In the genomic region with DNA sequence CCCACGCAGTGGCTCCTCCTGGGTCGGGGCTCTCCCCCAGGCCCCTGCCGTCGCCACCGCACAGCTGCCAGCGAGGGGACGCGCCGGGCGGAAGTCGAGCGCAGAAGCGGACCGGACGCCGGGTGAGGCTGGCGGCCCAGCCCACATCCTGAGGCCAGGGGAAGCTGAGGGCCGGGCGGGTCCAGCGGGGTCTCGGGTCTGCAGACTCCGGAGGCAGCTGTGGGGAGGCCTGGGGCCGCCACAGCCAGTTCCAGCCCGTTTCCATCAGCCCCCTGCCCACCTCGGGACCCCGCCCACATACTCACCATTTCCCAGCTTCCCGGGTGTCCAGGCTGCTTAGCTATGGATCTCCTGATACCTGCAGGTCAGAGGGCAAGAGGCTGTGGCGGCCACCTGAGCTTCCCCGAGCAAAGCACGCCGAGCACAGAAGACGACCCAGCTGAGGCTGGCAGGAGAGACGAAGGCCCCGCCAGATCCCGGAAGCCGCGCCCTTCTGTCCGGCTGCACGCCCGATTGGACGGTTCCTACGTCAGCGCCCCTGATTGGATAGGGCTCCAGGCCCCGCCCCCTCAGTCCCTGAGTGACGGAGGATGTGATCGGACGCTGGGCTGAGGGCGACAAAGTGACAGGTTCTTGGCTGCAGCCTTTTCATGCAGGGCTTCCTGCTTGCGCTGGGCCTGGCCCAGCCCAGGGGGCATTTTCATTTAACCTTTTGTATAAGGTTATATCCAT, we compare ENCODE assay signal across 1 cellular context.
TF ChIP-seq lines count a peak whose summit lies in the region.

No MANE protein-coding gene starts in this region.

TF ChIP-seq in K562, 482 proteins besides CTCF, POLR2A, EP300 and RAD21 (continued from another document and continues in another):
- TF ChIP-seq, protein P1, sequence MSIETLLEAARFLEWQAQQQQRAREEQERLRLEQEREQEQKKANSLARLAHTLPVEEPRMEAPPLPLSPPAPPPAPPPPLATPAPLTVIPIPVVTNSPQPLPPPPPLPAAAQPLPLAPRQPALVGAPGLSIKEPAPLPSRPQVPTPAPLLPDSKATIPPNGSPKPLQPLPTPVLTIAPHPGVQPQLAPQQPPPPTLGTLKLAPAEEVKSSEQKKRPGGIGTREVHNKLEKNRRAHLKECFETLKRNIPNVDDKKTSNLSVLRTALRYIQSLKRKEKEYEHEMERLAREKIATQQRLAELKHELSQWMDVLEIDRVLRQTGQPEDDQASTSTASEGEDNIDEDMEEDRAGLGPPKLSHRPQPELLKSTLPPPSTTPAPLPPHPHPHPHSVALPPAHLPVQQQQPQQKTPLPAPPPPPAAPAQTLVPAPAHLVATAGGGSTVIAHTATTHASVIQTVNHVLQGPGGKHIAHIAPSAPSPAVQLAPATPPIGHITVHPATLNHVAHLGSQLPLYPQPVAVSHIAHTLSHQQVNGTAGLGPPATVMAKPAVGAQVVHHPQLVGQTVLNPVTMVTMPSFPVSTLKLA (conservative IDR thresholded peaks at IDR 0.05) = peak in 1 of 2 experiments; percentile 89; a peak in 3 of 4 replicates
- TF ChIP-seq HDAC2 (IDR thresholded peaks at IDR 0.05) = peak; percentile 89
- TF ChIP-seq, protein P2, sequence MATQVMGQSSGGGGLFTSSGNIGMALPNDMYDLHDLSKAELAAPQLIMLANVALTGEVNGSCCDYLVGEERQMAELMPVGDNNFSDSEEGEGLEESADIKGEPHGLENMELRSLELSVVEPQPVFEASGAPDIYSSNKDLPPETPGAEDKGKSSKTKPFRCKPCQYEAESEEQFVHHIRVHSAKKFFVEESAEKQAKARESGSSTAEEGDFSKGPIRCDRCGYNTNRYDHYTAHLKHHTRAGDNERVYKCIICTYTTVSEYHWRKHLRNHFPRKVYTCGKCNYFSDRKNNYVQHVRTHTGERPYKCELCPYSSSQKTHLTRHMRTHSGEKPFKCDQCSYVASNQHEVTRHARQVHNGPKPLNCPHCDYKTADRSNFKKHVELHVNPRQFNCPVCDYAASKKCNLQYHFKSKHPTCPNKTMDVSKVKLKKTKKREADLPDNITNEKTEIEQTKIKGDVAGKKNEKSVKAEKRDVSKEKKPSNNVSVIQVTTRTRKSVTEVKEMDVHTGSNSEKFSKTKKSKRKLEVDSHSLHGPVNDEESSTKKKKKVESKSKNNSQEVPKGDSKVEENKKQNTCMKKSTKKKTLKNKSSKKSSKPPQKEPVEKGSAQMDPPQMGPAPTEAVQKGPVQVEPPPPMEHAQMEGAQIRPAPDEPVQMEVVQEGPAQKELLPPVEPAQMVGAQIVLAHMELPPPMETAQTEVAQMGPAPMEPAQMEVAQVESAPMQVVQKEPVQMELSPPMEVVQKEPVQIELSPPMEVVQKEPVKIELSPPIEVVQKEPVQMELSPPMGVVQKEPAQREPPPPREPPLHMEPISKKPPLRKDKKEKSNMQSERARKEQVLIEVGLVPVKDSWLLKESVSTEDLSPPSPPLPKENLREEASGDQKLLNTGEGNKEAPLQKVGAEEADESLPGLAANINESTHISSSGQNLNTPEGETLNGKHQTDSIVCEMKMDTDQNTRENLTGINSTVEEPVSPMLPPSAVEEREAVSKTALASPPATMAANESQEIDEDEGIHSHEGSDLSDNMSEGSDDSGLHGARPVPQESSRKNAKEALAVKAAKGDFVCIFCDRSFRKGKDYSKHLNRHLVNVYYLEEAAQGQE (CRISPR knock-in tag; IDR thresholded peaks at IDR 0.05; ENCODE audit: low read depth) = peak; percentile 79
- TF ChIP-seq RBBP5 (IDR thresholded peaks at IDR 0.05; ENCODE audit: borderline replicate concordance, insufficient read depth, low read length, poor library complexity, severe bottlenecking) = peak; percentile 94
- peak; percentile 88 for TF ChIP-seq GABPA (tag; conservative IDR thresholded peaks at IDR 0.05; ENCODE audit: low read depth)
- TF ChIP-seq RBM34 (IDR thresholded peaks at IDR 0.05; ENCODE audit: borderline replicate concordance, insufficient read depth, low read length) = no peak
- TF ChIP-seq PHF20 (IDR thresholded peaks at IDR 0.05; ENCODE audit: partially characterized antibody) = peak; percentile 95
- no peak for TF ChIP-seq TRIM28 (IDR thresholded peaks at IDR 0.05)
- TF ChIP-seq POLR2AphosphoS5 (IDR thresholded peaks at IDR 0.05; ENCODE audit: control insufficient read depth, insufficient read depth, low read depth, low read length) = peak; percentile 89
- peak; percentile 89 for TF ChIP-seq MEIS2 (IDR thresholded peaks at IDR 0.05; ENCODE audit: partially characterized antibody)
- TF ChIP-seq YBX1 (IDR thresholded peaks at IDR 0.05) = no peak
- no peak for TF ChIP-seq HNRNPH1 (optimal IDR thresholded peaks at IDR 0.05; ENCODE audit: low read depth, low read length)
- TF ChIP-seq, protein P3, sequence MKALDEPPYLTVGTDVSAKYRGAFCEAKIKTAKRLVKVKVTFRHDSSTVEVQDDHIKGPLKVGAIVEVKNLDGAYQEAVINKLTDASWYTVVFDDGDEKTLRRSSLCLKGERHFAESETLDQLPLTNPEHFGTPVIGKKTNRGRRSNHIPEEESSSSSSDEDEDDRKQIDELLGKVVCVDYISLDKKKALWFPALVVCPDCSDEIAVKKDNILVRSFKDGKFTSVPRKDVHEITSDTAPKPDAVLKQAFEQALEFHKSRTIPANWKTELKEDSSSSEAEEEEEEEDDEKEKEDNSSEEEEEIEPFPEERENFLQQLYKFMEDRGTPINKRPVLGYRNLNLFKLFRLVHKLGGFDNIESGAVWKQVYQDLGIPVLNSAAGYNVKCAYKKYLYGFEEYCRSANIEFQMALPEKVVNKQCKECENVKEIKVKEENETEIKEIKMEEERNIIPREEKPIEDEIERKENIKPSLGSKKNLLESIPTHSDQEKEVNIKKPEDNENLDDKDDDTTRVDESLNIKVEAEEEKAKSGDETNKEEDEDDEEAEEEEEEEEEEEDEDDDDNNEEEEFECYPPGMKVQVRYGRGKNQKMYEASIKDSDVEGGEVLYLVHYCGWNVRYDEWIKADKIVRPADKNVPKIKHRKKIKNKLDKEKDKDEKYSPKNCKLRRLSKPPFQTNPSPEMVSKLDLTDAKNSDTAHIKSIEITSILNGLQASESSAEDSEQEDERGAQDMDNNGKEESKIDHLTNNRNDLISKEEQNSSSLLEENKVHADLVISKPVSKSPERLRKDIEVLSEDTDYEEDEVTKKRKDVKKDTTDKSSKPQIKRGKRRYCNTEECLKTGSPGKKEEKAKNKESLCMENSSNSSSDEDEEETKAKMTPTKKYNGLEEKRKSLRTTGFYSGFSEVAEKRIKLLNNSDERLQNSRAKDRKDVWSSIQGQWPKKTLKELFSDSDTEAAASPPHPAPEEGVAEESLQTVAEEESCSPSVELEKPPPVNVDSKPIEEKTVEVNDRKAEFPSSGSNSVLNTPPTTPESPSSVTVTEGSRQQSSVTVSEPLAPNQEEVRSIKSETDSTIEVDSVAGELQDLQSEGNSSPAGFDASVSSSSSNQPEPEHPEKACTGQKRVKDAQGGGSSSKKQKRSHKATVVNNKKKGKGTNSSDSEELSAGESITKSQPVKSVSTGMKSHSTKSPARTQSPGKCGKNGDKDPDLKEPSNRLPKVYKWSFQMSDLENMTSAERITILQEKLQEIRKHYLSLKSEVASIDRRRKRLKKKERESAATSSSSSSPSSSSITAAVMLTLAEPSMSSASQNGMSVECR (CRISPR knock-in tag; IDR thresholded peaks at IDR 0.05) = peak; percentile 93
- TF ChIP-seq TBP (optimal IDR thresholded peaks at IDR 0.05; ENCODE audit: low read depth, low read length) = peak; percentile 55
- TF ChIP-seq, protein P4, sequence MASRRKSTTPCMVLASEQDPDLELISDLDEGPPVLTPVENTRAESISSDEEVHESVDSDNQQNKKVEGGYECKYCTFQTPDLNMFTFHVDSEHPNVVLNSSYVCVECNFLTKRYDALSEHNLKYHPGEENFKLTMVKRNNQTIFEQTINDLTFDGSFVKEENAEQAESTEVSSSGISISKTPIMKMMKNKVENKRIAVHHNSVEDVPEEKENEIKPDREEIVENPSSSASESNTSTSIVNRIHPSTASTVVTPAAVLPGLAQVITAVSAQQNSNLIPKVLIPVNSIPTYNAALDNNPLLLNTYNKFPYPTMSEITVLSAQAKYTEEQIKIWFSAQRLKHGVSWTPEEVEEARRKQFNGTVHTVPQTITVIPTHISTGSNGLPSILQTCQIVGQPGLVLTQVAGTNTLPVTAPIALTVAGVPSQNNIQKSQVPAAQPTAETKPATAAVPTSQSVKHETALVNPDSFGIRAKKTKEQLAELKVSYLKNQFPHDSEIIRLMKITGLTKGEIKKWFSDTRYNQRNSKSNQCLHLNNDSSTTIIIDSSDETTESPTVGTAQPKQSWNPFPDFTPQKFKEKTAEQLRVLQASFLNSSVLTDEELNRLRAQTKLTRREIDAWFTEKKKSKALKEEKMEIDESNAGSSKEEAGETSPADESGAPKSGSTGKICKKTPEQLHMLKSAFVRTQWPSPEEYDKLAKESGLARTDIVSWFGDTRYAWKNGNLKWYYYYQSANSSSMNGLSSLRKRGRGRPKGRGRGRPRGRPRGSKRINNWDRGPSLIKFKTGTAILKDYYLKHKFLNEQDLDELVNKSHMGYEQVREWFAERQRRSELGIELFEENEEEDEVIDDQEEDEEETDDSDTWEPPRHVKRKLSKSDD (conservative IDR thresholded peaks at IDR 0.05; ENCODE audit: low read length) = no peak
- no peak for TF ChIP-seq NCOA4 (IDR thresholded peaks at IDR 0.05; ENCODE audit: partially characterized antibody)
- no peak for TF ChIP-seq ZNF507 (tag; conservative IDR thresholded peaks at IDR 0.05)
- TF ChIP-seq PCBP1 (IDR thresholded peaks at IDR 0.05; ENCODE audit: low read depth, low read length, poor library complexity, severe bottlenecking) = peak; percentile 36
- TF ChIP-seq RBM22 (IDR thresholded peaks at IDR 0.05; ENCODE audit: low read depth, low read length, poor library complexity, severe bottlenecking) = peak; percentile 70
- TF ChIP-seq, protein P5, sequence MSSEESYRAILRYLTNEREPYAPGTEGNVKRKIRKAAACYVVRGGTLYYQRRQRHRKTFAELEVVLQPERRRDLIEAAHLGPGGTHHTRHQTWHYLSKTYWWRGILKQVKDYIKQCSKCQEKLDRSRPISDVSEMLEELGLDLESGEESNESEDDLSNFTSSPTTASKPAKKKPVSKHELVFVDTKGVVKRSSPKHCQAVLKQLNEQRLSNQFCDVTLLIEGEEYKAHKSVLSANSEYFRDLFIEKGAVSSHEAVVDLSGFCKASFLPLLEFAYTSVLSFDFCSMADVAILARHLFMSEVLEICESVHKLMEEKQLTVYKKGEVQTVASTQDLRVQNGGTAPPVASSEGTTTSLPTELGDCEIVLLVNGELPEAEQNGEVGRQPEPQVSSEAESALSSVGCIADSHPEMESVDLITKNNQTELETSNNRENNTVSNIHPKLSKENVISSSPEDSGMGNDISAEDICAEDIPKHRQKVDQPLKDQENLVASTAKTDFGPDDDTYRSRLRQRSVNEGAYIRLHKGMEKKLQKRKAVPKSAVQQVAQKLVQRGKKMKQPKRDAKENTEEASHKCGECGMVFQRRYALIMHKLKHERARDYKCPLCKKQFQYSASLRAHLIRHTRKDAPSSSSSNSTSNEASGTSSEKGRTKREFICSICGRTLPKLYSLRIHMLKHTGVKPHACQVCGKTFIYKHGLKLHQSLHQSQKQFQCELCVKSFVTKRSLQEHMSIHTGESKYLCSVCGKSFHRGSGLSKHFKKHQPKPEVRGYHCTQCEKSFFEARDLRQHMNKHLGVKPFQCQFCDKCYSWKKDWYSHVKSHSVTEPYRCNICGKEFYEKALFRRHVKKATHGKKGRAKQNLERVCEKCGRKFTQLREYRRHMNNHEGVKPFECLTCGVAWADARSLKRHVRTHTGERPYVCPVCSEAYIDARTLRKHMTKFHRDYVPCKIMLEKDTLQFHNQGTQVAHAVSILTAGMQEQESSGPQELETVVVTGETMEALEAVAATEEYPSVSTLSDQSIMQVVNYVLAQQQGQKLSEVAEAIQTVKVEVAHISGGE (CRISPR knock-in tag; IDR thresholded peaks at IDR 0.05) = peak in 1 of 3 experiments; percentile 68; a peak in 3 of 6 replicates
- peak; percentile 93 for TF ChIP-seq MBD2 (IDR thresholded peaks at IDR 0.05; ENCODE audit: borderline replicate concordance, low read depth)
- peak; percentile 51 for TF ChIP-seq SP2 (IDR thresholded peaks at IDR 0.05; ENCODE audit: extremely low read depth, low read depth, low read length, poor library complexity, severe bottlenecking)
- TF ChIP-seq RBM25 (IDR thresholded peaks at IDR 0.05; ENCODE audit: low read depth, low read length, severe bottlenecking) = peak; percentile 69
- TF ChIP-seq ZNF311 (CRISPR knock-in tag; IDR thresholded peaks at IDR 0.05) = 0 out of 2 replicates have a peak, but pooled peaks have one; percentile 13
- peak; percentile 24 for TF ChIP-seq CCNT2 (IDR thresholded peaks at IDR 0.05; ENCODE audit: borderline replicate concordance, extremely low read depth, insufficient read length, low read depth, low read length)
- TF ChIP-seq NR2C2 (CRISPR knock-in tag; IDR thresholded peaks at IDR 0.05) = no peak
- peak; percentile 79 for TF ChIP-seq NR2C2 (tag; IDR thresholded peaks at IDR 0.05)
- TF ChIP-seq, protein P6, sequence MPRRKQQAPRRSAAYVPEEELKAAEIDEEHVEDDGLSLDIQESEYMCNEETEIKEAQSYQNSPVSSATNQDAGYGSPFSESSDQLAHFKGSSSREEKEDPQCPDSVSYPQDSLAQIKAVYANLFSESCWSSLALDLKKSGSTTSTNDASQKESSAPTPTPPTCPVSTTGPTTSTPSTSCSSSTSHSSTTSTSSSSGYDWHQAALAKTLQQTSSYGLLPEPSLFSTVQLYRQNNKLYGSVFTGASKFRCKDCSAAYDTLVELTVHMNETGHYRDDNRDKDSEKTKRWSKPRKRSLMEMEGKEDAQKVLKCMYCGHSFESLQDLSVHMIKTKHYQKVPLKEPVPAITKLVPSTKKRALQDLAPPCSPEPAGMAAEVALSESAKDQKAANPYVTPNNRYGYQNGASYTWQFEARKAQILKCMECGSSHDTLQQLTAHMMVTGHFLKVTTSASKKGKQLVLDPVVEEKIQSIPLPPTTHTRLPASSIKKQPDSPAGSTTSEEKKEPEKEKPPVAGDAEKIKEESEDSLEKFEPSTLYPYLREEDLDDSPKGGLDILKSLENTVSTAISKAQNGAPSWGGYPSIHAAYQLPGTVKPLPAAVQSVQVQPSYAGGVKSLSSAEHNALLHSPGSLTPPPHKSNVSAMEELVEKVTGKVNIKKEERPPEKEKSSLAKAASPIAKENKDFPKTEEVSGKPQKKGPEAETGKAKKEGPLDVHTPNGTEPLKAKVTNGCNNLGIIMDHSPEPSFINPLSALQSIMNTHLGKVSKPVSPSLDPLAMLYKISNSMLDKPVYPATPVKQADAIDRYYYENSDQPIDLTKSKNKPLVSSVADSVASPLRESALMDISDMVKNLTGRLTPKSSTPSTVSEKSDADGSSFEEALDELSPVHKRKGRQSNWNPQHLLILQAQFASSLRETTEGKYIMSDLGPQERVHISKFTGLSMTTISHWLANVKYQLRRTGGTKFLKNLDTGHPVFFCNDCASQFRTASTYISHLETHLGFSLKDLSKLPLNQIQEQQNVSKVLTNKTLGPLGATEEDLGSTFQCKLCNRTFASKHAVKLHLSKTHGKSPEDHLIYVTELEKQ (CRISPR knock-in tag; IDR thresholded peaks at IDR 0.05) = peak; percentile 23; the same call in 1 of the 2 replicates
- no peak for TF ChIP-seq TCFL5 (CRISPR knock-in tag; conservative IDR thresholded peaks at IDR 0.05)
- TF ChIP-seq, protein P7, sequence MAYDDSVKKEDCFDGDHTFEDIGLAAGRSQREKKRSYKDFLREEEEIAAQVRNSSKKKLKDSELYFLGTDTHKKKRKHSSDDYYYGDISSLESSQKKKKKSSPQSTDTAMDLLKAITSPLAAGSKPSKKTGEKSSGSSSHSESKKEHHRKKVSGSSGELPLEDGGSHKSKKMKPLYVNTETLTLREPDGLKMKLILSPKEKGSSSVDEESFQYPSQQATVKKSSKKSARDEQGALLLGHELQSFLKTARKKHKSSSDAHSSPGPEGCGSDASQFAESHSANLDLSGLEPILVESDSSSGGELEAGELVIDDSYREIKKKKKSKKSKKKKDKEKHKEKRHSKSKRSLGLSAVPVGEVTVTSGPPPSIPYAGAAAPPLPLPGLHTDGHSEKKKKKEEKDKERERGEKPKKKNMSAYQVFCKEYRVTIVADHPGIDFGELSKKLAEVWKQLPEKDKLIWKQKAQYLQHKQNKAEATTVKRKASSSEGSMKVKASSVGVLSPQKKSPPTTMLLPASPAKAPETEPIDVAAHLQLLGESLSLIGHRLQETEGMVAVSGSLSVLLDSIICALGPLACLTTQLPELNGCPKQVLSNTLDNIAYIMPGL (CRISPR knock-in tag; IDR thresholded peaks at IDR 0.05) = no peak
